ENCODE assay signal across 14 cellular contexts in the genomic region with DNA sequence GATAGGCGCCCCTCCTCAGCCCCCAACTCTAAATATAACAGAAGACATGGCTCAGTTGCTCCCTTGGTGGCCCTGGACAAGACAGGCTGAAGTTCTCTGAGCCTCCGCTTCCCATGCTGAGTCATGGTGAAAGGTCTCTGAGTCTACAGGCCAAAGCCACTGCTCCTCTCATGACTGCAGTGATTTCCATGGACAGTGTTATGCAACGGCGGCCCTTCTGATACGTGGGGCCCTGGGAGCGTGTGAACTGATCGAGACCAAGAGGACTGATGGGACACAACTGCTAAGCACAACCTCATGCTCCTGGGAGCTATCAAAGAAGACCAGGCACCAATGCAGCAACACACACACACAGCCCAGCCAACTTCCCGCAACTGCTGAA. TPM values are rescaled to one million over a fixed set of nuclear protein-coding genes. Genes with fewer than 3 reads are reported as not detected.
A peak's percentile ranks its signal among the peaks of the same experiment; 100 is the strongest.
DNase-seq lines count a peak whose midpoint lies in the region; ATAC-seq and TF ChIP-seq lines count a peak whose summit lies in the region.
"Had no signal": no experiment of that assay in that cellular context is flagged by ENCODE, and none has a peak within 500 bp of the region (broad histone marks: within the 10 kb centered on the region; RNA-seq: fewer than 3 reads in every experiment).

No MANE protein-coding gene starts in this region.

- intact Hi-C loops in left ventricle myocardium superior (cut with micrococcal nuclease), result no loop called here
- intact Hi-C loops in transverse colon (cut with DNase I; ENCODE audit: low total_unique reads), result no loop called here

- no peak overlapping the region for H3K4me2 ChIP-seq in H9 (ENCODE audit: insufficient read depth, insufficient read length, low read length)
- H3K4me2 ChIP-seq: KMS-11 had no signal

- H3K27me3 Mint-ChIP-seq in H9 (ENCODE audit: low read depth), result no peaks in the 10 kb centered on the region

- H3T11ph ChIP-seq in H9 (ENCODE audit: low read length), result no peak overlapping the region

- H3K4me1 ChIP-seq in H9 (ENCODE audit: insufficient read depth, low read length) (no peaks in the 10 kb centered on the region), transverse colon (peaks cover 0 to 6% (median 2%) of the 10 kb centered on the region in 4 donors)
- H3K4me1 ChIP-seq: BE2C had no signal

- H4K20me1 ChIP-seq in H9 (ENCODE audit: control insufficient read depth, insufficient read depth, insufficient read length), result no peaks in the 10 kb centered on the region

- TF ChIP-seq CTCF in H9 (conservative IDR thresholded peaks at IDR 0.05) (no peak), transverse colon (IDR thresholded peaks at IDR 0.05) (no peak)

- H2BK12ac ChIP-seq in H9 (ENCODE audit: insufficient read length, low read depth, low read length), result no peak overlapping the region

- peak overlapping the region; percentile 42 to 74 (median 55); a peak in 2 of 7 replicates for H3K27ac Mint-ChIP-seq in H9
- peak overlapping the region; percentile 60 for H3K27ac Mint-ChIP-seq in stimulated activated effector memory CD8-positive, alpha-beta T cell treated with anti-CD3 and anti-CD28 coated beads, Interleukin-12 subunit alpha, Interleukin-12 subunit beta, amount 100 ng/mL, for 72 hours
- H3K27ac Mint-ChIP-seq: CD8-positive, alpha-beta T cell had no signal

- H2AK5ac ChIP-seq in H9 (ENCODE audit: insufficient read length, low read length), result no peak overlapping the region

- no peaks in the 10 kb centered on the region for H3K79me1 ChIP-seq in H9 (ENCODE audit: insufficient read depth, low read depth, low read length, poor library complexity, severe bottlenecking)

- H2BK20ac ChIP-seq in H9 (ENCODE audit: low read depth, low read length, poor library complexity, severe bottlenecking), result no peak overlapping the region

- H3K9ac ChIP-seq in H9 (ENCODE audit: extremely low read depth, insufficient read length, low read length), result no peak overlapping the region
- H3K9ac ChIP-seq: KMS-11 had no signal

- H3K14ac ChIP-seq in H9 (ENCODE audit: insufficient read depth, low read length), result no peak overlapping the region

- H3K36me3 ChIP-seq in transverse colon, result no peaks in the 10 kb centered on the region
- H3K36me3 ChIP-seq: BE2C had no signal

- H4K91ac ChIP-seq in H9 (ENCODE audit: insufficient read length, low read depth, low read length), result no peak overlapping the region

- H3K23ac ChIP-seq in H9 (ENCODE audit: insufficient read length, low read depth, low read length), result no peak overlapping the region

- no peak overlapping the region for H3K56ac ChIP-seq in H9 (ENCODE audit: insufficient read length, low read depth, low read length)

- no peak overlapping the region for H4K5ac ChIP-seq in H9 (ENCODE audit: insufficient read length, low read depth, low read length)

- H3K4me1 Mint-ChIP-seq in H9, result peaks cover 2 to 5% of the 10 kb centered on the region in 2 experiments; a peak in 2 of 4 replicates
- peaks cover 22% of the 10 kb centered on the region for H3K4me1 Mint-ChIP-seq in stimulated activated effector memory CD8-positive, alpha-beta T cell treated with anti-CD3 and anti-CD28 coated beads, Interleukin-12 subunit alpha, Interleukin-12 subunit beta, amount 100 ng/mL, for 72 hours

- H3K4ac ChIP-seq in H9 (ENCODE audit: low read depth, low read length), result no peak overlapping the region

- DNase-seq in H9 (no peak), amniotic epithelial cell (ENCODE audit: low read depth) (peak; percentile 3), left ventricle myocardium superior (no peak), transverse colon (no peak), DMS79 (lab: John Stamatoyannopoulos, UW) (no peak), ACHN (no peak)
- DNase-seq in stimulated activated effector memory CD8-positive, alpha-beta T cell treated with anti-CD3 and anti-CD28 coated beads, Interleukin-12 subunit alpha, Interleukin-12 subunit beta, amount 100 ng/mL, for 72 hours (ENCODE audit: low spot score in 2 of 2), result peak in 1 of 2 donors; percentile 22
- DNase-seq: BE2C; CD8-positive, alpha-beta T cell; NCI-H1105 treated with DMSO at 0.1 percent for 48 hours; NCI-H187; NCI-H69; NK-92 treated with Interleukin-12 subunit alpha and Interleukin-12 subunit beta, amount 100 ng/mL, for 24 hours had no signal

- no peak overlapping the region for H2BK15ac ChIP-seq in H9 (ENCODE audit: low read depth, low read length)

- H3K27me3 ChIP-seq in H9 (ENCODE audit: insufficient read depth, low read length) (no peaks in the 10 kb centered on the region), transverse colon (no peaks in the 10 kb centered on the region)
- H3K27me3 ChIP-seq: BE2C had no signal

- WGBS in H9 (ENCODE audit: extremely low coverage, insufficient read length, low lambda C conversion rate), result no CpG with 5 or more reads among the region's 8 CpGs
- 90% methylated on average over 8 of the region's 8 CpGs; no CpG with 5 or more reads in 1 of the 2 donors for WGBS in transverse colon (ENCODE audit: low coverage in 1 of 2), 2 donors

- H3K9me3 ChIP-seq in H9 (ENCODE audit: control insufficient read depth, low read depth, low read length), result no peaks in the 10 kb centered on the region
- H3K9me3 ChIP-seq in transverse colon, result no peaks in the 10 kb centered on the region
- H3K9me3 ChIP-seq: BE2C had no signal

- H2AFZ ChIP-seq in H9 (ENCODE audit: low read length), result no peak overlapping the region

- no peak overlapping the region for H3K18ac ChIP-seq in H9 (ENCODE audit: insufficient read length, low read depth, low read length)

- H3K23me2 ChIP-seq in H9 (ENCODE audit: insufficient read length, low read depth, low read length, poor library complexity, severe bottlenecking), result no peaks in the 10 kb centered on the region

- in situ Hi-C loops in transverse colon (cut with MboI; ENCODE audit: low pct_ligation_motif_present in 1 of 4, low pct_unique_long_range_greater_than_20kb in 1 of 4, low sequenced_read_pairs in 3 of 4), result no loop called here
- in situ Hi-C loops in ACHN (cut with HindIII; ENCODE audit: low pct_ligation_motif_present, low pct_unique_long_range_greater_than_20kb, low sequenced_read_pairs), result no loop called here

- H3K79me2 ChIP-seq in H9 (ENCODE audit: insufficient read depth, low read length), result no peaks in the 10 kb centered on the region; the same call in 1 of the 2 replicates

- TF ChIP-seq POLR2A in transverse colon (IDR thresholded peaks at IDR 0.05), result no peak

- no peak overlapping the region for H2BK120ac ChIP-seq in H9 (ENCODE audit: low read depth, low read length, poor library complexity, severe bottlenecking)

- no peaks in the 10 kb centered on the region for H3K9me3 Mint-ChIP-seq in H9
- H3K9me3 Mint-ChIP-seq in stimulated activated effector memory CD8-positive, alpha-beta T cell treated with anti-CD3 and anti-CD28 coated beads, Interleukin-12 subunit alpha, Interleukin-12 subunit beta, amount 100 ng/mL, for 72 hours, result no peaks in the 10 kb centered on the region
- H3K9me3 Mint-ChIP-seq: CD8-positive, alpha-beta T cell had no signal

- no peak overlapping the region for H3K4me3 ChIP-seq in transverse colon

- ATAC-seq in left ventricle myocardium superior, result peak; percentile 51
- no peak for ATAC-seq in stimulated activated effector memory CD8-positive, alpha-beta T cell treated with anti-CD3 and anti-CD28 coated beads, Interleukin-12 subunit alpha, Interleukin-12 subunit beta, amount 100 ng/mL, for 72 hours
- ATAC-seq: CD8-positive, alpha-beta T cell had no signal

- no peak overlapping the region for H3K4me3 Mint-ChIP-seq in H9
- no peak overlapping the region for H3K4me3 Mint-ChIP-seq in stimulated activated effector memory CD8-positive, alpha-beta T cell treated with anti-CD3 and anti-CD28 coated beads, Interleukin-12 subunit alpha, Interleukin-12 subunit beta, amount 100 ng/mL, for 72 hours
- H3K4me3 Mint-ChIP-seq: CD8-positive, alpha-beta T cell had no signal

- TF ChIP-seq EP300 in transverse colon (IDR thresholded peaks at IDR 0.05; ENCODE audit: low read depth), result no peak

- H3K36me3 Mint-ChIP-seq in H9 (ENCODE audit: insufficient read depth in 1 of 3, low read depth in 3 of 3), result peaks cover 25 to 52% (median 25%) of the 10 kb centered on the region in 3 experiments
- peaks cover 7% of the 10 kb centered on the region for H3K36me3 Mint-ChIP-seq in stimulated activated effector memory CD8-positive, alpha-beta T cell treated with anti-CD3 and anti-CD28 coated beads, Interleukin-12 subunit alpha, Interleukin-12 subunit beta, amount 100 ng/mL, for 72 hours

- H3K27ac ChIP-seq in H9 (ENCODE audit: insufficient read length, low read depth, low read length) (no peak overlapping the region), transverse colon (no peak overlapping the region)
- H3K27ac ChIP-seq: KMS-11 had no signal

- H2BK5ac ChIP-seq in H9 (ENCODE audit: insufficient read length, low read length), result no peak overlapping the region

- H4K8ac ChIP-seq in H9 (replicated peaks; ENCODE audit: insufficient read length, low read depth, low read length), result no peak overlapping the region

RNA-seq across cellular contexts. Expression of gene ACTR6, which starts 10.6 kb away (rescaled TPM):
- total RNA-seq in H9 (2021) (34.9 and 36.5 TPM in 2 replicates), left ventricle myocardium superior (23.8 TPM), transverse colon (10 to 100 TPM in 3 of 4 donors, 1 to 10 TPM in 1; 4.9 to 35.0 (median 13.7) TPM)

RNA-seq across cellular contexts. Expression of gene BLTP3B, which starts 47.3 kb away (rescaled TPM):
- 20.7 and 23.9 TPM in 2 replicates for total RNA-seq in H9 (2021)
- 12.0 TPM for total RNA-seq in left ventricle myocardium superior
- 10 to 100 TPM in 3 of 4 donors, 1 to 10 TPM in 1; 3.8 to 44.1 (median 31.5) TPM for total RNA-seq in transverse colon
